Comparison of ENCODE assay signal across 11 cellular contexts in genomic region chr17:41894791-41895331, GRCh38. TPM values are rescaled to one million over a fixed set of nuclear protein-coding genes. Genes with fewer than 3 reads are reported as not detected.
DNase-seq lines count a peak whose midpoint lies in the region; ATAC-seq and TF ChIP-seq lines count a peak whose summit lies in the region.
"Had no signal": no experiment of that assay in that cellular context is flagged by ENCODE, and none has a peak within 500 bp of the region (broad histone marks: within the 10 kb centered on the region; RNA-seq: fewer than 3 reads in every experiment).

No MANE protein-coding gene starts in this region.

- intact Hi-C loops in left ventricle myocardium superior (cut with micrococcal nuclease) = no loop called here

- DNase-seq in ELR (ENCODE audit: low read depth) (peak; percentile 63), amniotic epithelial cell (ENCODE audit: low read depth) (peak; percentile 75), left ventricle myocardium superior (peak; percentile 60), smooth muscle cell of the brain vasculature (ENCODE audit: low read depth, low spot score) (peak; percentile 71), SW480 (ENCODE audit: low spot score) (no peak), cerebellar nuclear complex (lab: John Stamatoyannopoulos, UW) (no peak), GM13977 (ENCODE audit: low spot score) (no peak), GF-D8 (lab: John Stamatoyannopoulos, UW) (no peak)
- DNase-seq: activated CD4-positive, CD25-positive, alpha-beta regulatory T cell; NCI-H82; stimulated activated CD4-positive, alpha-beta T cell treated with anti-CD3 and anti-CD28 coated beads, Interleukin-1b, Interleukin-23, amount 100 ng/mL, for 48 hours had no signal

- no peak for TF ChIP-seq CTCF in GM13977 (IDR thresholded peaks at IDR 0.05; ENCODE audit: extremely low read depth, insufficient read depth, missing control alignments)

- ATAC-seq in left ventricle myocardium superior = peak; percentile 77

- in situ Hi-C loops in GM13977 (cut with MboI; ENCODE audit: low pct_unique_long_range_greater_than_20kb, low sequenced_read_pairs, unreplicated experiment) = no loop called here

RNA-seq across cellular contexts. Expression of gene ACLY, which starts 23.9 kb away (rescaled TPM):
- total RNA-seq in left ventricle myocardium superior = 24.5 TPM

RNA-seq across cellular contexts. Expression of gene KLHL11, which starts 29.6 kb away (rescaled TPM):
- total RNA-seq in left ventricle myocardium superior = 3.5 TPM

RNA-seq across cellular contexts. Expression of gene ODAD4, which starts 35.6 kb away (rescaled TPM):
- 0.52 TPM for total RNA-seq in left ventricle myocardium superior

RNA-seq across cellular contexts. Expression of gene KLHL10, which starts 57.2 kb away (rescaled TPM):
- total RNA-seq in left ventricle myocardium superior = 0.12 TPM

RNA-seq across cellular contexts. Expression of gene NT5C3B, which starts 58.8 kb away (rescaled TPM):
- total RNA-seq in left ventricle myocardium superior = 19.3 TPM

Comparison
In these comparisons a context has a peak if more than half of its experiments do, and no peak if none do; other contexts are left out.
1. DNase-seq: peak in ELR (single experiment), amniotic epithelial cell (single experiment), left ventricle myocardium superior (single experiment) and smooth muscle cell of the brain vasculature (single experiment); none in SW480 (single experiment), cerebellar nuclear complex (0 of 2), GM13977 (single experiment) and GF-D8 (single experiment).